Comparison of ENCODE assay signal across 23 cellular contexts in the genomic region with DNA sequence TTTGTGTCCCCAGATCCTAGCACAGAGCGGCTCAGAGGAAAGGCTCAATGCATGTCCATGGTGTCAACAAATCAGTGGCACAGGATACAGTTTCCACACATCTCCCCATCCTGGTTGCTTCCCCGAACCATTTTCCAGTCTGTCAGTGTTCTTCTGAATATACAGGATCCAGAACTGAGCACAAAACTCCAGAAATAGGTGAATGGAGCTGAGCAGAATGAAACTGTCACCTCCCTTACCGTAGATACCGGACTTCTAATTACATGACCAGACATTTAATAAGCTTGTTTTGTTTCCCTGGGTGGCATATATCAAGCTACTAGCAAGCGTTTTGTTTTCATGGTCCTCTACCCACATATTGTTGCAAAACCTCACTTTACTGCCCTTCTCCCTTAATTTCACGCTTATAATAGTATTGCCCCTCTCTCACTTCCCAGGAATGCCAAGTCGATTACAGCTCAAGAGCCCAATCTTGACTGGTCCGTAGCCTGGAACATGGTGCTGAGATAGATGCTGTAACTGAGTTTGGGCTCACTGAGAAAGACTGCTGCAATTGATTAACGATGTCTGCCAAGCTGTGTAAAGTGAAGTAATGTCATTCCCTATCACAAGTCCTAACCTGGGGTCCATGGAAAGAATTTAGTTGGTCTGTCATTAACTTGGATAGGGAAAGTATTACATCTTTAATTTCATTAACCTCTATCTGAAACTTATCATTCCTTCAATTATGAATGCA. TPM values are rescaled to one million over a fixed set of nuclear protein-coding genes. Genes with fewer than 3 reads are reported as not detected.
A peak's percentile ranks its signal among the peaks of the same experiment; 100 is the strongest.
DNase-seq lines count a peak whose midpoint lies in the region; ATAC-seq, FAIRE-seq and TF ChIP-seq lines count a peak whose summit lies in the region.
"Had no signal": no experiment of that assay in that cellular context is flagged by ENCODE, and none has a peak within 500 bp of the region (broad histone marks: within the 10 kb centered on the region; RNA-seq: fewer than 3 reads in every experiment).

No MANE protein-coding gene starts in this region.

- DNase-seq in bronchial epithelial cell (ENCODE audit: low read depth) (no peak), osteoblast (ENCODE audit: insufficient read length, low spot score, missing footprints) (peak; percentile 66), OCI-M1 (lab: John Stamatoyannopoulos, UW) (no peak)
- DNase-seq: CD4-positive, alpha-beta T cell; CD8-positive, alpha-beta memory T cell; DMS 273 treated with DMSO at 0.1 percent for 48 hours; DMS53; DMS79 treated with DMSO at 0.1 percent for 48 hours; GF-D8; GM23248; H9; HFFc6 had no signal

- H4K20me1 ChIP-seq in BLaER1 treated with 17β-estradiol and CSF1 and Interleukin-3, amounts not matched to agents 10 nM and 100 nM, result no peaks in the 10 kb centered on the region; a peak in 1 of 22 replicates
- H4K20me1 ChIP-seq in osteoblast (ENCODE audit: insufficient read depth, low read length), result no peaks in the 10 kb centered on the region

- TF ChIP-seq CTCF in HEK293 (tag by site-specific recombination; IDR thresholded peaks at IDR 0.05), result no peak
- TF ChIP-seq CTCF in bronchial epithelial cell (IDR thresholded peaks at IDR 0.05; ENCODE audit: insufficient read depth, low read length, severe bottlenecking), result no peak
- TF ChIP-seq CTCF in osteoblast (IDR thresholded peaks at IDR 0.05; ENCODE audit: extremely low read depth, low read depth, low read length), result no peak

- H3K27ac ChIP-seq in BLaER1 treated with 17β-estradiol and CSF1 and Interleukin-3, amounts not matched to agents 10 nM and 100 nM, result no peak overlapping the region
- H3K27ac ChIP-seq in HEK293 (ENCODE audit: extremely low read depth, low read depth, low read length), result no peak overlapping the region
- no peak overlapping the region for H3K27ac ChIP-seq in osteoblast (ENCODE audit: low read depth, low read length)
- H3K27ac ChIP-seq: GM23248 had no signal

- no peaks in the 10 kb centered on the region for H3K79me2 ChIP-seq in osteoblast (ENCODE audit: insufficient read depth, low read length)

- peak; percentile 23 for FAIRE-seq in bronchial epithelial cell (lab: Jason Lieb, UNC)
- FAIRE-seq: D721Med, GM12891 had no signal

- peak overlapping the region in 1 of 11 experiments; percentile 18; a peak in 1 of 22 replicates for H3K9ac ChIP-seq in BLaER1 treated with 17β-estradiol and CSF1 and Interleukin-3, amounts not matched to agents 10 nM and 100 nM
- H3K9ac ChIP-seq: GM23248 had no signal

- H3K36me3 ChIP-seq in BLaER1 treated with 17β-estradiol and CSF1 and Interleukin-3, amounts not matched to agents 10 nM and 100 nM, result no peaks in the 10 kb centered on the region
- H3K36me3 ChIP-seq in HEK293 (ENCODE audit: control insufficient read depth in 2 of 2, insufficient read depth in 1 of 2, low read length in 2 of 2) (no peaks in the 10 kb centered on the region), bronchial epithelial cell (ENCODE audit: control insufficient read depth, insufficient read depth, low read length) (no peaks in the 10 kb centered on the region), osteoblast (ENCODE audit: insufficient read depth, low read length) (no peaks in the 10 kb centered on the region)

- peaks cover 0 to 26% (median 18%) of the 10 kb centered on the region in 10 experiments; a peak in 17 of 20 replicates for H3K4me1 ChIP-seq in BLaER1 treated with 17β-estradiol and CSF1 and Interleukin-3, amounts not matched to agents 10 nM and 100 nM
- H3K4me1 ChIP-seq in HEK293 (ENCODE audit: control insufficient read depth, insufficient read depth, low read length), result no peaks in the 10 kb centered on the region
- H3K4me1 ChIP-seq in osteoblast (ENCODE audit: insufficient read depth, low read length), result no peaks in the 10 kb centered on the region

- POLR2A ChIA-PET in HEK293 (lab: Yijun Ruan, JAX), result no interaction called here

- no peak overlapping the region for H3K4me3 ChIP-seq in BLaER1 treated with 17β-estradiol and CSF1 and Interleukin-3, amounts not matched to agents 10 nM and 100 nM
- no peak overlapping the region for H3K4me3 ChIP-seq in HEK293 (ENCODE audit: low read depth, low read length)
- no peak overlapping the region for H3K4me3 ChIP-seq in bronchial epithelial cell (ENCODE audit: low read depth, low read length)
- no peak overlapping the region for H3K4me3 ChIP-seq in osteoblast (ENCODE audit: insufficient read depth, low read length)
- H3K4me3 ChIP-seq: GM23248 had no signal

- ATAC-seq in GM21515 (IDR thresholded peaks at IDR 0.05; ENCODE audit: unreplicated experiment), result no peak
- no peak for ATAC-seq in esophagus mucosa
- ATAC-seq: HCT116 had no signal

- peak overlapping the region in 8 of 11 experiments; percentile 1 to 50 (median 25); a peak in 9 of 22 replicates for H3K4me2 ChIP-seq in BLaER1 treated with 17β-estradiol and CSF1 and Interleukin-3, amounts not matched to agents 10 nM and 100 nM
- H3K4me2 ChIP-seq in osteoblast (ENCODE audit: insufficient read depth, low read length), result no peak overlapping the region

- no peak overlapping the region for H2AFZ ChIP-seq in osteoblast (ENCODE audit: low read length)
- H2AFZ ChIP-seq: GM23248 had no signal

- CTCF ChIA-PET in HEK293 (lab: Yijun Ruan, JAX), result interaction anchor here (0.7 to 1.9 kb wide), 2 partner anchors 20 to 258 kb away, joined by 5 to 9 read pairs; no protein-coding TSS in a partner anchor

- H3K9me3 ChIP-seq in BLaER1 treated with 17β-estradiol and CSF1 and Interleukin-3, amounts not matched to agents 10 nM and 100 nM (replicated peaks in 1 of 11), result peaks cover 0 to 7% (median 0%) of the 10 kb centered on the region in 11 experiments; a peak in 1 of 22 replicates
- H3K9me3 ChIP-seq in HEK293 (ENCODE audit: control insufficient read depth, insufficient read depth, low read depth, low read length), result no peaks in the 10 kb centered on the region
- no peaks in the 10 kb centered on the region for H3K9me3 ChIP-seq in osteoblast (ENCODE audit: low read depth, low read length)

- H3K27me3 ChIP-seq in BLaER1 treated with 17β-estradiol and CSF1 and Interleukin-3, amounts not matched to agents 10 nM and 100 nM, result no peaks in the 10 kb centered on the region
- no peaks in the 10 kb centered on the region for H3K27me3 ChIP-seq in bronchial epithelial cell (ENCODE audit: control insufficient read depth, insufficient read depth, low read length)
- peaks cover 10% of the 10 kb centered on the region for H3K27me3 ChIP-seq in osteoblast (ENCODE audit: insufficient read depth, low read length)

TF ChIP-seq in HEK293, 187 proteins besides CTCF, POLR2A, EP300 and RAD21:
- TF ChIP-seq ZNF404 (tag by site-specific recombination; IDR thresholded peaks at IDR 0.05) (no peak), ZBTB17 (tag by site-specific recombination; IDR thresholded peaks at IDR 0.05) (peak; percentile 91)

RNA-seq across cellular contexts. Expression of a gene that starts 12.0 kb away (rescaled TPM):
- total RNA-seq in bronchial epithelial cell, result not detected in 2 replicates
- not detected in 2 replicates for total RNA-seq in osteoblast
- not detected for total RNA-seq in esophagus mucosa
- total RNA-seq: A172; CD4-positive, alpha-beta T cell; CD8-positive, alpha-beta memory T cell; Daoy; G401; GM23248; H4; H9; HFFc6 had no signal

RNA-seq across cellular contexts. Expression of a gene that starts 34.6 kb away (rescaled TPM):
- 99.5 and 146 TPM in 2 replicates for total RNA-seq in bronchial epithelial cell
- 60.1 and 65.1 TPM in 2 replicates for total RNA-seq in osteoblast
- 34.7 TPM for total RNA-seq in esophagus mucosa
